19 cellular contexts compared by ENCODE assay signal in the genomic region with DNA sequence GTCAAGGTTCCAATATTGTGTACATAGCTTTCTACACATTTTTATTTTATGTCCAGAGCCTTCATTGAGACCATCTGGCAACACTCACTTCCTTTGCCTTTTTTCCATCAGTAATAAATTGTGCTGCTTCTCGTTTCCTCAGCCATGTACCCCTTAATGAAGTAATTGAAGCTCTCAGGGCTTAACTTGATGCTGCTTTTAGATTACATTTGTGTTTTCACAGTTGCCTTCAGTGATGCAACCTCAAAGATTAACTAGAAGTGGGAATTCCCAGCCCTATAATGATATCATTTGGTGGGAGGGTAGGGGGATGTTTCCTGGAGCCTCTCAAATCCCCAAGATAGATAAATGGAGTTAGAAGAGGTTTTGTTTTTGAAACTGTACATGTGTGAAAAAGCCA.
A peak's percentile ranks its signal among the peaks of the same experiment; 100 is the strongest.
DNase-seq lines count a peak whose midpoint lies in the region; ATAC-seq lines count a peak whose summit lies in the region.
"Had no signal": no experiment of that assay in that cellular context is flagged by ENCODE, and none has a peak within 500 bp of the region (broad histone marks: within the 10 kb centered on the region; RNA-seq: fewer than 3 reads in every experiment).

No MANE protein-coding gene starts in this region.

- no peaks in the 10 kb centered on the region for H3K9me3 Mint-ChIP-seq in activated CD8-positive, alpha-beta T cell treated with anti-CD3 and anti-CD28 coated beads, Interleukin-2, amount 10 ng/mL, durations not matched to agents 7 days and 5 days (ENCODE audit: insufficient read depth)

- peaks cover 26% of the 10 kb centered on the region for H3K27me3 Mint-ChIP-seq in activated CD8-positive, alpha-beta T cell treated with anti-CD3 and anti-CD28 coated beads, Interleukin-2, amount 10 ng/mL, durations not matched to agents 7 days and 5 days (ENCODE audit: low read depth)

- ATAC-seq in GM21515 (IDR thresholded peaks at IDR 0.05; ENCODE audit: unreplicated experiment) (no peak), GM21825 (IDR thresholded peaks at IDR 0.05; ENCODE audit: unreplicated experiment) (no peak)
- ATAC-seq in activated CD8-positive, alpha-beta T cell treated with anti-CD3 and anti-CD28 coated beads, Interleukin-2, amount 10 ng/mL, durations not matched to agents 7 days and 5 days: no peak
- ATAC-seq: gastrocnemius medialis; GM12878; naive thymus-derived CD4-positive, alpha-beta T cell; right cardiac atrium; WTC11 had no signal

- no peak overlapping the region for H3K27ac Mint-ChIP-seq in activated CD8-positive, alpha-beta T cell treated with anti-CD3 and anti-CD28 coated beads, Interleukin-2, amount 10 ng/mL, durations not matched to agents 7 days and 5 days
- H3K27ac Mint-ChIP-seq: activated naive CD8-positive, alpha-beta T cell treated with anti-CD3 and anti-CD28 coated beads, Interleukin-2, amount 10 ng/mL, durations not matched to agents 7 days and 5 days; naive thymus-derived CD4-positive, alpha-beta T cell; WTC11 had no signal

- POLR2A ChIA-PET in activated CD8-positive, alpha-beta T cell treated with anti-CD3 and anti-CD28 coated beads, Interleukin-2, amount 10 ng/mL, durations not matched to agents 7 days and 5 days (lab: Charles Lee): no interaction called here

- peak; percentile 53 for DNase-seq in NCI-H1092 treated with DMSO at 0.1 percent for 48 hours (lab: John Stamatoyannopoulos, UW)
- no peak for DNase-seq in NCI-H1092 (lab: John Stamatoyannopoulos, UW)
- peak; percentile 29 for DNase-seq in NCI-H226
- DNase-seq in amniotic epithelial cell (ENCODE audit: low read depth): peak; percentile 66
- peak; percentile 39 for DNase-seq in myocyte (ENCODE audit: low read depth)
- DNase-seq in activated CD8-positive, alpha-beta T cell treated with anti-CD3 and anti-CD28 coated beads, Interleukin-2, amount 10 ng/mL, durations not matched to agents 7 days and 5 days: no peak
- DNase-seq: activated effector memory CD4-positive, alpha-beta T cell treated with Interleukin-2 at 50 U/mL for 16 hours; activated naive CD8-positive, alpha-beta T cell treated with anti-CD3 and anti-CD28 coated beads, Interleukin-2, amount 10 ng/mL, durations not matched to agents 7 days and 5 days; gastrocnemius medialis; KBM-7; naive thymus-derived CD4-positive, alpha-beta T cell; pancreas; right cardiac atrium; RPMI8226; upper lobe of left lung had no signal

- CTCF ChIA-PET in activated CD8-positive, alpha-beta T cell treated with anti-CD3 and anti-CD28 coated beads, Interleukin-2, amount 10 ng/mL, durations not matched to agents 7 days and 5 days (lab: Charles Lee): no interaction called here

- H3K4me3 Mint-ChIP-seq in activated CD8-positive, alpha-beta T cell treated with anti-CD3 and anti-CD28 coated beads, Interleukin-2, amount 10 ng/mL, durations not matched to agents 7 days and 5 days: no peak overlapping the region
- H3K4me3 Mint-ChIP-seq: activated naive CD8-positive, alpha-beta T cell treated with anti-CD3 and anti-CD28 coated beads, Interleukin-2, amount 10 ng/mL, durations not matched to agents 7 days and 5 days; naive thymus-derived CD4-positive, alpha-beta T cell; WTC11 had no signal

- H3K36me3 Mint-ChIP-seq in activated CD8-positive, alpha-beta T cell treated with anti-CD3 and anti-CD28 coated beads, Interleukin-2, amount 10 ng/mL, durations not matched to agents 7 days and 5 days (ENCODE audit: low read depth): no peaks in the 10 kb centered on the region
- H3K36me3 Mint-ChIP-seq: naive thymus-derived CD4-positive, alpha-beta T cell; WTC11 had no signal

- H3K4me1 Mint-ChIP-seq in activated CD8-positive, alpha-beta T cell treated with anti-CD3 and anti-CD28 coated beads, Interleukin-2, amount 10 ng/mL, durations not matched to agents 7 days and 5 days (ENCODE audit: low read depth): peaks cover 2% of the 10 kb centered on the region
- H3K4me1 Mint-ChIP-seq: activated naive CD8-positive, alpha-beta T cell treated with anti-CD3 and anti-CD28 coated beads, Interleukin-2, amount 10 ng/mL, durations not matched to agents 7 days and 5 days; naive thymus-derived CD4-positive, alpha-beta T cell had no signal

Comparison
In these comparisons a context has a peak if more than half of its experiments do, and no peak if none do; other contexts are left out.
1. DNase-seq: peak in NCI-H1092 treated with DMSO at 0.1 percent for 48 hours (single experiment), NCI-H226 (single experiment), amniotic epithelial cell (single experiment) and myocyte (single experiment); none in NCI-H1092 (single experiment) and activated CD8-positive, alpha-beta T cell treated with anti-CD3 and anti-CD28 coated beads, Interleukin-2, amount 10 ng/mL, durations not matched to agents 7 days and 5 days (single experiment).